Comparison of ENCODE assay signal across 19 cellular contexts in the genomic region with DNA sequence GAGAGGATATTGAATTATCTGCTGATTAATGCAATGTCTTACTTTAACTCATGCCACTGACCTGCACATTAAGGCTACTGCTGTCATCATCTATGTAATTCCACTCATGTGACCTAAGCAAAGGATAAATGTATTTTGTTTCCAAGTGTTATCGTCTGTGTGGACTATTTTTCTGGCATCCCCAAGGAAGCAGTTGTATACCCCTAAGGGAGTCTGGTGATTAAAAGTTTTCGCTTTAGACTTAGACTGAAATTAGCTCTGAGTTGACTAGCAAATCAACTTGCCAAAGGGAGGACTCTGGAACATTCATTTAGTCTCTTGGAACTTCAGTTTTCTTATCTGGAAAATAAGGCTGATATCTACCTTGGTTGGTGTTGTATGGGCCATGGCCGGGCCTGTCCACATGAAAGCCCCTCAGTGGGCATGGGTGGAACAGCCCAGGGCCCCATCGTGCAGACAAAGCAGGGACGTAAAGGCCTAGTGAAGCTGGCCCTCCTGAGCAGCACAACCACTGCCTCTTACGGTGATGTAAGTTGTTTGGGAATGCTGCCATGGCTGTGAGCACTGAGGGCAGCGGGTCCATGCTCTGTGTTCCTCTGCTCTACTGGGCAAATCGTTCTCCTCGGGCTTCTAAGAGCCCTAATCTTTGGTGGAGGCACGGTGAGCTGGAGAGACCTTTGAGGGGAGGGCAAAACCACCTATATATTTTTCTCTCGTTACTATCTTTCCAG.
"Had no signal": no experiment of that assay in that cellular context is flagged by ENCODE, and none has a peak within 500 bp of the region (broad histone marks: within the 10 kb centered on the region; RNA-seq: fewer than 3 reads in every experiment).

No MANE protein-coding gene starts in this region.

- H3K27ac ChIP-seq: breast epithelium, esophagus muscularis mucosa, psoas muscle, thyroid gland had no signal

- ATAC-seq: activated naive CD4-positive, alpha-beta T cell treated with anti-CD3 and anti-CD28 coated beads, Interleukin-2, amount 50 U/mL, for 72 hours; mucosa of descending colon; naive thymus-derived CD8-positive, alpha-beta T cell; psoas muscle had no signal

- H3K9me3 ChIP-seq: breast epithelium, esophagus muscularis mucosa, mucosa of descending colon, psoas muscle, stomach, thyroid gland had no signal

- FAIRE-seq: frontal cortex had no signal

- H3K4me3 ChIP-seq: breast epithelium, esophagus muscularis mucosa, lung, mucosa of descending colon, psoas muscle, stomach, thyroid gland had no signal

- H3K4me1 ChIP-seq: breast epithelium, psoas muscle, thyroid gland had no signal

- H3K36me3 ChIP-seq: breast epithelium, thyroid gland had no signal

- H3K27me3 ChIP-seq: breast epithelium, esophagus muscularis mucosa, stomach, thyroid gland had no signal

- DNase-seq: activated CD4-positive, alpha-beta T cell treated with anti-CD3 and anti-CD28 coated beads, Interleukin-2, amount 50 U/mL, for 4 hours; activated CD4-positive, CD25-positive, alpha-beta regulatory T cell treated with anti-CD3 and anti-CD28 coated beads, Interleukin-2, amount 50 U/mL, for 72 hours; activated effector memory CD4-positive, alpha-beta T cell treated with Interleukin-2 at 50 U/mL for 16 hours; activated T-cell treated with anti-CD3 and anti-CD28 coated beads, Interleukin-2, amount 50 U/mL, for 24 hours; amygdala; mucosa of descending colon; naive thymus-derived CD8-positive, alpha-beta T cell; nucleus accumbens; stimulated activated CD4-positive, alpha-beta T cell treated with anti-CD3 and anti-CD28 coated beads, Interleukin-15, amount 100 ng/mL, for 24 hours; stimulated activated CD4-positive, alpha-beta T cell treated with anti-CD3 and anti-CD28 coated beads, Interleukin-4, amount 100 ng/mL, for 24 hours; stomach; T-helper 9 cell; thyroid gland had no signal
